In genomic region chr10:89644967-89645741, GRCh38 we compare ENCODE assay signal across 8 cellular contexts. TPM values are rescaled to one million over a fixed set of nuclear protein-coding genes. Genes with fewer than 3 reads are reported as not detected.
DNase-seq lines count a peak whose midpoint lies in the region; ATAC-seq, FAIRE-seq and TF ChIP-seq lines count a peak whose summit lies in the region.

TSS of gene PANK1 (minus strand) at chr10:89645242. CDS start at chr10:89644891, 351 bp downstream.

- peak within 1 kb of the TSS; percentile 97 for H3K9ac ChIP-seq in HepG2 (ENCODE audit: insufficient read depth, low read depth, low read length)

- CTCF ChIA-PET in activated CD4-positive, alpha-beta T cell treated with anti-CD3 and anti-CD28 coated beads, Interleukin-2, amount 10 ng/mL, durations not matched to agents 7 days and 5 days (lab: Charles Lee): no interaction called here
- CTCF ChIA-PET in HepG2 (lab: Yijun Ruan, JAX; ENCODE audit: low intra/inter-chr PET ratio, low total read pairs): no interaction called here

- POLR2A ChIA-PET in activated CD4-positive, alpha-beta T cell treated with anti-CD3 and anti-CD28 coated beads, Interleukin-2, amount 10 ng/mL, durations not matched to agents 7 days and 5 days (lab: Charles Lee): no interaction called here
- POLR2A ChIA-PET in HepG2 (lab: Yijun Ruan, JAX): interaction anchor here (1.0 to 5.9 kb wide), 13 partner anchors 8 to 313 kb away, joined by 3 to 114 read pairs (median 5); partner anchors contain the start of gene KIF20B

- no peaks in the 10 kb centered on the region for H3K9me3 Mint-ChIP-seq in activated CD4-positive, alpha-beta T cell treated with anti-CD3 and anti-CD28 coated beads, Interleukin-2, amount 10 ng/mL, durations not matched to agents 7 days and 5 days

- H3K36me3 ChIP-seq in BE2C: peaks cover 3% of the 10 kb centered on the region; the same call in 1 of the 2 replicates
- no peaks in the 10 kb centered on the region; a peak in 2 of 5 replicates for H3K36me3 ChIP-seq in HepG2 (replicated peaks in 1 of 2; ENCODE audit: control insufficient read depth in 1 of 2, insufficient read depth in 2 of 2, low read length in 2 of 2)

- H3K4me1 ChIP-seq in BE2C (peaks cover 7% of the 10 kb centered on the region), HepG2 (ENCODE audit: insufficient read depth, low read length) (peaks cover 47% of the 10 kb centered on the region)

- TF ChIP-seq CTCF in BE2C (IDR thresholded peaks at IDR 0.05; ENCODE audit: low read depth, low read length) (no peak), HepG2 (CRISPR knock-in tag; IDR thresholded peaks at IDR 0.05) (no peak)

- BruUV-seq in HepG2 (replicated peaks; lab: Mats Ljungman, UMichigan): no TSS peak

- peak within 1 kb of the TSS; percentile 71 for H3K27ac Mint-ChIP-seq in activated CD4-positive, alpha-beta T cell treated with anti-CD3 and anti-CD28 coated beads, Interleukin-2, amount 10 ng/mL, durations not matched to agents 7 days and 5 days

- H3K4me2 ChIP-seq in HepG2 (ENCODE audit: low read depth, low read length): peak within 1 kb of the TSS; percentile 97

- WGBS in HepG2 (ENCODE audit: low lambda C conversion rate): under 1% methylated on average over 21 of the region's 56 CpGs

- peak; percentile 15 for FAIRE-seq in HepG2 (lab: Jason Lieb, UNC)

- H4K20me1 ChIP-seq in HepG2 (ENCODE audit: insufficient read depth, low read length): peaks cover 13% of the 10 kb centered on the region; the same call in 1 of the 2 replicates

- TF ChIP-seq POLR2A in HepG2 (IDR thresholded peaks at IDR 0.05; ENCODE audit: insufficient read depth in 1 of 2, low read depth in 2 of 2, low read length in 2 of 2): peak in 1 of 2 experiments; percentile 77

- no peaks in the 10 kb centered on the region for H3K9me3 ChIP-seq in BE2C
- H3K9me3 ChIP-seq in HepG2 (ENCODE audit: low read length): peaks cover 6% of the 10 kb centered on the region

- DNase-seq in BE2C (peak; percentile 83), NCI-H446 treated with DMSO at 0.1 percent for 48 hours (lab: John Stamatoyannopoulos, UW) (peak; percentile 70), dedifferentiated amniotic fluid mesenchymal stem cell (ENCODE audit: extremely low spot score) (peak; percentile 76), HepG2 (ENCODE audit: low spot score) (peak; percentile 73)
- DNase-seq in activated CD4-positive, alpha-beta T cell treated with anti-CD3 and anti-CD28 coated beads, Interleukin-2, amount 10 ng/mL, durations not matched to agents 7 days and 5 days: peak; percentile 78
- DNase-seq in stimulated activated CD4-positive, alpha-beta T cell treated with anti-CD3 and anti-CD28 coated beads, Interleukin-2, amount 100 ng/mL, for 48 hours: peak; percentile 71 to 72

- H3K4me3 Mint-ChIP-seq in activated CD4-positive, alpha-beta T cell treated with anti-CD3 and anti-CD28 coated beads, Interleukin-2, amount 10 ng/mL, durations not matched to agents 7 days and 5 days: no peak within 1 kb of the TSS

- peak within 1 kb of the TSS; percentile 16 for H2AFZ ChIP-seq in HepG2 (ENCODE audit: low read length)

- peaks cover 26% of the 10 kb centered on the region for H3K27me3 Mint-ChIP-seq in activated CD4-positive, alpha-beta T cell treated with anti-CD3 and anti-CD28 coated beads, Interleukin-2, amount 10 ng/mL, durations not matched to agents 7 days and 5 days

- ATAC-seq in GM19035 (IDR thresholded peaks at IDR 0.05; ENCODE audit: unreplicated experiment) (peak; percentile 42), HG03196 (IDR thresholded peaks at IDR 0.05; ENCODE audit: unreplicated experiment) (peak; percentile 37), HepG2 (peak; percentile 74)

- TF ChIP-seq EP300 in HepG2 (IDR thresholded peaks at IDR 0.05; ENCODE audit: low read depth in 2 of 2, low read length in 2 of 2) (no peak), HepG2 (CRISPR knock-in tag; IDR thresholded peaks at IDR 0.05; ENCODE audit: borderline replicate concordance) (no peak)

- H3K27ac ChIP-seq in HepG2 (ENCODE audit: extremely low read length, insufficient read depth, low read length): peak within 1 kb of the TSS; percentile 99

- no peak for TF ChIP-seq RAD21 in HepG2 (CRISPR knock-in tag; IDR thresholded peaks at IDR 0.05)

- H3K79me2 ChIP-seq in HepG2 (ENCODE audit: insufficient read depth, low read length): peaks cover 35% of the 10 kb centered on the region

- in situ Hi-C loops in HepG2 (cut with HindIII; ENCODE audit: extremely low pct_ligation_motif_present, low pct_unique_long_range_greater_than_20kb): loop anchor here (5.0 kb wide), 1 partner anchor 57 kb away; the partner anchor contains the start of gene KIF20B

- H3K27me3 ChIP-seq in BE2C (no peaks in the 10 kb centered on the region), HepG2 (ENCODE audit: control insufficient read depth in 1 of 2, insufficient read depth in 2 of 2, low read length in 2 of 2) (no peaks in the 10 kb centered on the region)

- no peaks in the 10 kb centered on the region for H3K36me3 Mint-ChIP-seq in activated CD4-positive, alpha-beta T cell treated with anti-CD3 and anti-CD28 coated beads, Interleukin-2, amount 10 ng/mL, durations not matched to agents 7 days and 5 days (ENCODE audit: low read depth)

- H3K4me1 Mint-ChIP-seq in activated CD4-positive, alpha-beta T cell treated with anti-CD3 and anti-CD28 coated beads, Interleukin-2, amount 10 ng/mL, durations not matched to agents 7 days and 5 days: peaks cover 15% of the 10 kb centered on the region

- H3K4me3 ChIP-seq in BE2C (ENCODE audit: low read depth, low read length) (peak within 1 kb of the TSS; percentile 81), HepG2 (replicated peaks in 1 of 3; ENCODE audit: insufficient read depth in 1 of 3, low read depth in 2 of 3, low read length in 3 of 3) (peak within 1 kb of the TSS; percentile 80 to 94 (median 91))

- intact Hi-C loops in HepG2 (cut with micrococcal nuclease; ENCODE audit: unreplicated experiment): loop anchor here (1.0 to 5.0 kb wide), 2 partner anchors 56 to 218 kb away; partner anchors contain the start of gene KIF20B

TF ChIP-seq in HepG2, 621 proteins besides CTCF, POLR2A, EP300 and RAD21 (continues in another document):
- TF ChIP-seq THAP8 (CRISPR knock-in tag; IDR thresholded peaks at IDR 0.05; ENCODE audit: borderline replicate concordance) (no peak), ZNF784 (CRISPR knock-in tag; IDR thresholded peaks at IDR 0.05; ENCODE audit: borderline replicate concordance) (no peak), PHF21A (CRISPR knock-in tag; IDR thresholded peaks at IDR 0.05) (no peak), BCL6 (CRISPR knock-in tag; IDR thresholded peaks at IDR 0.05) (no peak), ZNF879 (CRISPR knock-in tag; IDR thresholded peaks at IDR 0.05) (no peak), ZNF75D (CRISPR knock-in tag; IDR thresholded peaks at IDR 0.05; ENCODE audit: borderline replicate concordance) (no peak), FLYWCH1 (CRISPR knock-in tag; IDR thresholded peaks at IDR 0.05) (no peak), ZNF256 (CRISPR knock-in tag; conservative IDR thresholded peaks at IDR 0.05) (no peak), GABPA (IDR thresholded peaks at IDR 0.05; ENCODE audit: low read depth, low read length) (no peak), GABPA (CRISPR knock-in tag; IDR thresholded peaks at IDR 0.05; ENCODE audit: low read depth) (0 out of 2 replicates have a peak, but pooled peaks have one; percentile 5)

RNA-seq across cellular contexts. Expression of gene PANK1, which starts in this region (rescaled TPM):
- 9.7 TPM for polyA plus RNA-seq in BE2C (2012; ENCODE audit: insufficient read depth, insufficient read length, low read depth)
- 1 to 10 TPM; 6.4 to 7.1 TPM for total RNA-seq in activated CD4-positive, alpha-beta T cell treated with anti-CD3 and anti-CD28 coated beads, Interleukin-2, amount 10 ng/mL, durations not matched to agents 7 days and 5 days
- 33.3 and 46.5 TPM in 2 replicates for total RNA-seq in HepG2 (2016; rRNA removed; fragmentation: Illumina TruSeq; extraction: Trizol)
- total RNA-seq in HepG2 (2016; cell fraction: cytosol; rRNA removed; fragmentation: Illumina TruSeq; extraction: Trizol; ENCODE audit: low read depth): 6.8 and 8.5 TPM in 2 replicates
- total RNA-seq in HepG2 (2016; cell fraction: insoluble cytoplasmic fraction; rRNA removed; fragmentation: Illumina TruSeq; extraction: Trizol): 34.1 and 46.4 TPM in 2 replicates
- total RNA-seq in HepG2 (2016; cell fraction: membrane; rRNA removed; fragmentation: Illumina TruSeq; extraction: Trizol): 25.9 and 26.8 TPM in 2 replicates
- total RNA-seq in HepG2 (2016; cell fraction: nucleus; rRNA removed; fragmentation: Illumina TruSeq; extraction: Trizol): 25.0 and 33.6 TPM in 2 replicates
- polyA plus RNA-seq in HepG2 (2011; rRNA removed): 15.6 and 18.2 TPM in 2 replicates
- 10.3 and 15.1 TPM in 2 replicates for polyA plus RNA-seq in HepG2 (2011; cell fraction: cytosol; rRNA removed)
- 4.2 and 6.1 TPM in 2 replicates for polyA plus RNA-seq in HepG2 (2011; cell fraction: nucleus; rRNA removed)
- polyA plus RNA-seq in HepG2 (2012): 15.3 and 17.5 TPM in 2 replicates
- 5.7 and 6.2 TPM in 2 replicates for polyA plus RNA-seq in HepG2 (2016; cell fraction: cytosol; fragmentation: Illumina TruSeq; extraction: Trizol; ENCODE audit: low read depth)
- 43.3 and 44.9 TPM in 2 replicates for polyA plus RNA-seq in HepG2 (2016; cell fraction: insoluble cytoplasmic fraction; fragmentation: Illumina TruSeq; extraction: Trizol; ENCODE audit: low read depth)
- polyA plus RNA-seq in HepG2 (2016; cell fraction: membrane; fragmentation: Illumina TruSeq; extraction: Trizol; ENCODE audit: low read depth): 17.9 and 18.2 TPM in 2 replicates
- polyA plus RNA-seq in HepG2 (2016; cell fraction: nucleus; fragmentation: Illumina TruSeq; extraction: Trizol; ENCODE audit: insufficient read depth, low read depth): 22.4 and 26.9 TPM in 2 replicates
- 15.5 and 17.6 TPM in 2 replicates for polyA minus RNA-seq in HepG2 (2011; rRNA and poly(A)+ RNA removed; ENCODE audit: low replicate concordance)
- 15.5 and 15.7 TPM in 2 replicates for polyA minus RNA-seq in HepG2 (2011; cell fraction: cytosol; rRNA and poly(A)+ RNA removed)
- polyA minus RNA-seq in HepG2 (2011; cell fraction: nucleus; rRNA and poly(A)+ RNA removed): 18.3 and 31.2 TPM in 2 replicates

Comparison
In these comparisons a context has a peak if more than half of its experiments do, and no peak if none do; other contexts are left out.
1. Peak in every context shown above with its lines: DNase-seq, ATAC-seq, H3K4me3 ChIP-seq and H3K27ac ChIP-seq.